8 cellular contexts compared by ENCODE assay signal in the genomic region with DNA sequence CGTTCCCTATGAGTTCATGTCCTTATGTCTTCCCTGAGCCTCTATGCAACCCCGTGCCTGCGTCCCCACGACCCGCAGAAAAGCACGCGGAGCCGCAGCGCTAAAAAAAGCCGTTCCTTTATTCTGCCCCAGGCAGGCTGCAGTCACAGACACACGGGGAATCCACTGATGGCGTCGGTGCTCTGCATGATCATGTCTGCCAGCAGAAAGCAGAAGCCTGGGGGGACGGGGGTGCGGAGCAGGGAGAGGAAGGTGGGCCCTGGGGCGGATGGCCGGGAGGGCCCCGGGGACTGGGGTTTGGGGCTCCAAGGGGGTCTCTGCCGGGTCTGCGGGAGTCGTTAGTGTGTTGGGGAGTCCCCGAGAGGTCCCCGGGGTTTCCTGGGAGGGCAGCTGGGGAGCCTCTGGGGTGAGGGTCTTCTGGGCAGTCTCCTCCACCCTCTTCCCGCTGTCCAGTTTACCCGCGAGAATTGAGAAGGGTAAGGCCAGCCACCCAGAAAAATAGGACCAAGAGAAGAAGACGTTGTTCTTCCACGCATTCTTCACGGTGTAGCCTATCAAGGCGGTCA. TPM values are rescaled to one million over a fixed set of nuclear protein-coding genes. Genes with fewer than 3 reads are reported as not detected.
DNase-seq lines count a peak whose midpoint lies in the region; ATAC-seq lines count a peak whose summit lies in the region.

No MANE protein-coding gene starts in this region.

- H3K9me3 Mint-ChIP-seq in immature natural killer cell = no peaks in the 10 kb centered on the region

- H3K4me1 Mint-ChIP-seq in immature natural killer cell = peaks cover 42 to 65% of the 10 kb centered on the region in 2 donors

- WGBS in adipose tissue, 3 donors = 0 to 1% (median 1%) methylated on average over 30 of the region's 30 CpGs

- H3K36me3 Mint-ChIP-seq in immature natural killer cell = peaks cover 17 to 26% (median 21%) of the 10 kb centered on the region in 3 donors

- H3K27ac ChIP-seq in adipose tissue (ENCODE audit: low read depth, low read length) = peak overlapping the region; percentile 21

- ATAC-seq in GM21529 (IDR thresholded peaks at IDR 0.05; ENCODE audit: unreplicated experiment) (no peak), HG03196 (IDR thresholded peaks at IDR 0.05; ENCODE audit: unreplicated experiment) (no peak)

- peak overlapping the region; percentile 94 to 100 (median 98) for H3K4me3 Mint-ChIP-seq in immature natural killer cell

- peak overlapping the region; percentile 94 to 100 (median 100) for H3K27ac Mint-ChIP-seq in immature natural killer cell

- peaks cover 21 to 40% (median 23%) of the 10 kb centered on the region in 3 donors for H3K27me3 Mint-ChIP-seq in immature natural killer cell (ENCODE audit: low read depth in 3 of 3)

- peak; percentile 30 for DNase-seq in activated T-cell treated with anti-CD3 and anti-CD28 coated beads for 24 hours (ENCODE audit: low read depth)
- DNase-seq in activated T-cell treated with anti-CD3 and anti-CD28 coated beads, Interleukin-2, amount 50 U/mL, for 48 hours = no peak
- DNase-seq in NOMO-1 treated with dmso at 0.1 percent for 144 hours (lab: John Stamatoyannopoulos, UW; ENCODE audit: unreplicated experiment) = peak; percentile 32
- peak in 2 of 3 donors; percentile 51 to 53 for DNase-seq in immature natural killer cell
- DNase-seq in stimulated activated CD8-positive, alpha-beta memory T cell treated with anti-CD3 and anti-CD28 coated beads, Interleukin-4, amount 100 ng/mL, for 24 hours (ENCODE audit: low read depth) = peak; percentile 38

RNA-seq across cellular contexts. Expression of gene ETFB, which starts 0.9 kb away (rescaled TPM):
- 100 to 1,000 TPM in 2 of 3 donors, 10 to 100 TPM in 1; 99.6 to 407 (median 224) TPM for polyA plus RNA-seq in adipose tissue
- 10 to 100 TPM; 49.9 to 74.4 (median 69.3) TPM for polyA plus RNA-seq in immature natural killer cell

RNA-seq across cellular contexts. Expression of gene CLDND2, which starts 1.7 kb away (rescaled TPM):
- 1 to 10 TPM in 1 of 3 donors, under 1 TPM in 2; 0.48 to 3.3 (median 0.49) TPM for polyA plus RNA-seq in adipose tissue
- under 1 TPM in 1 of 3 donors, not detected in 2; 0.83 TPM for polyA plus RNA-seq in immature natural killer cell

RNA-seq across cellular contexts. Expression of gene NKG7, which starts 5.4 kb away (rescaled TPM):
- polyA plus RNA-seq in adipose tissue (10 to 100 TPM in 1 of 3 donors, 1 to 10 TPM in 2; 1.5 to 10.3 (median 9.1) TPM), immature natural killer cell (1,000 to 10,000 TPM; 7,925 to 8,923 (median 8,385) TPM)

RNA-seq across cellular contexts. Expression of gene LIM2, which starts 20.7 kb away (rescaled TPM):
- polyA plus RNA-seq in adipose tissue (not detected), immature natural killer cell (10 to 100 TPM; 19.2 to 40.0 (median 37.9) TPM)

RNA-seq across cellular contexts. Expression of gene C19orf84, which starts 23.3 kb away (rescaled TPM):
- under 1 TPM in 1 of 3 donors, not detected in 2; 0.56 TPM for polyA plus RNA-seq in adipose tissue
- 1 to 10 TPM in 2 of 3 donors, not detected in 1; 1.7 to 3.8 TPM for polyA plus RNA-seq in immature natural killer cell

Comparison
In these comparisons a context has a peak if more than half of its experiments do, and no peak if none do; other contexts are left out.
1. DNase-seq: peak in activated T-cell treated with anti-CD3 and anti-CD28 coated beads for 24 hours (single experiment), NOMO-1 treated with dmso at 0.1 percent for 144 hours (single experiment), immature natural killer cell (2 of 3) and stimulated activated CD8-positive, alpha-beta memory T cell treated with anti-CD3 and anti-CD28 coated beads, Interleukin-4, amount 100 ng/mL, for 24 hours (single experiment); none in activated T-cell treated with anti-CD3 and anti-CD28 coated beads, Interleukin-2, amount 50 U/mL, for 48 hours (0 of 2).
2. RNA of gene NKG7, which starts 5.4 kb away (polyA plus RNA-seq): 7,925 to 8,923 TPM in immature natural killer cell; 1.5 to 10.3 TPM in adipose tissue; every median in the first group is over 100 times any median in the second.